In genomic region chr20:2741463-2741862, GRCh38 we compare ENCODE assay signal across 18 cellular contexts. TPM values are rescaled to one million over a fixed set of nuclear protein-coding genes. Genes with fewer than 3 reads are reported as not detected.
A peak's percentile ranks its signal among the peaks of the same experiment; 100 is the strongest.
DNase-seq lines count a peak whose midpoint lies in the region; ATAC-seq and TF ChIP-seq lines count a peak whose summit lies in the region.
"Had no signal": no experiment of that assay in that cellular context is flagged by ENCODE, and none has a peak within 500 bp of the region (broad histone marks: within the 10 kb centered on the region; RNA-seq: fewer than 3 reads in every experiment).

No MANE protein-coding gene starts in this region.

- H3K27me3 ChIP-seq in thyroid gland = no peaks in the 10 kb centered on the region

- intact Hi-C loops in activated T-helper 1 cell treated with anti-CD3 and anti-CD28 coated beads, Interleukin-12 subunit alpha, Interleukin-12 subunit beta, Interleukin-2, Interleukin-4 antibody, amounts not matched to agents 30 ng/mL and 10 ng/mL and 1 ng/mL, durations not matched to agents 14 hours and 24 hours and 36 hours (cut with micrococcal nuclease) = loop anchor here (1.0 kb wide), 1 partner anchor 48 kb away; no protein-coding TSS in a partner anchor
- intact Hi-C loops in mucosa of descending colon (cut with DNase I, micrococcal nuclease) (loop anchor here in 1 of 2 donors (10.0 kb wide), 1 partner anchor 247 kb away; no protein-coding TSS in a partner anchor), thyroid gland (cut with DNase I) (loop anchor here (5.0 kb wide), 1 partner anchor 49 kb away; the partner anchor contains the start of gene EBF4)

- no peak for TF ChIP-seq CTCF in mucosa of descending colon (IDR thresholded peaks at IDR 0.05)
- no peak for TF ChIP-seq CTCF in thyroid gland (IDR thresholded peaks at IDR 0.05)

- H3K36me3 ChIP-seq in mucosa of descending colon (ENCODE audit: low read depth) = no peaks in the 10 kb centered on the region
- no peaks in the 10 kb centered on the region for H3K36me3 ChIP-seq in thyroid gland

- peaks cover 0 to 7% (median 6%) of the 10 kb centered on the region in 3 donors for H3K4me1 Mint-ChIP-seq in IgD-negative memory B cell
- H3K4me1 Mint-ChIP-seq in activated T-helper 1 cell treated with anti-CD3 and anti-CD28 coated beads, Interleukin-12 subunit alpha, Interleukin-12 subunit beta, Interleukin-2, Interleukin-4 antibody, amounts not matched to agents 30 ng/mL and 10 ng/mL and 1 ng/mL, durations not matched to agents 14 hours and 24 hours and 36 hours (ENCODE audit: low read depth) = peaks cover 30% of the 10 kb centered on the region

- peak; percentile 71 for ATAC-seq in mucosa of descending colon
- ATAC-seq in GM18873 (IDR thresholded peaks at IDR 0.05; ENCODE audit: low FRiP score, unreplicated experiment) = no peak
- ATAC-seq in GM21529 (IDR thresholded peaks at IDR 0.05; ENCODE audit: unreplicated experiment) = no peak
- ATAC-seq: A549; sciatic nerve; stimulated activated memory B cell treated with anti-CD40 and anti-IgM and Interleukin-4, amounts not matched to agents 10 μg/mL and 1 μg/mL and 100 μg/mL, for 72 hours had no signal

- H3K27ac Mint-ChIP-seq in IgD-negative memory B cell = peak overlapping the region in 2 of 3 donors; percentile 6 to 90
- H3K27ac Mint-ChIP-seq in activated T-helper 1 cell treated with anti-CD3 and anti-CD28 coated beads, Interleukin-12 subunit alpha, Interleukin-12 subunit beta, Interleukin-2, Interleukin-4 antibody, amounts not matched to agents 30 ng/mL and 10 ng/mL and 1 ng/mL, durations not matched to agents 14 hours and 24 hours and 36 hours = peak overlapping the region; percentile 77
- H3K27ac Mint-ChIP-seq: brain; H9; stimulated activated memory B cell treated with anti-CD40 and anti-IgM and Interleukin-4, amounts not matched to agents 10 μg/mL and 1 μg/mL and 100 μg/mL, for 72 hours had no signal

- no peak overlapping the region for H3K4me3 Mint-ChIP-seq in IgD-negative memory B cell
- peak overlapping the region; percentile 56 for H3K4me3 Mint-ChIP-seq in activated T-helper 1 cell treated with anti-CD3 and anti-CD28 coated beads, Interleukin-12 subunit alpha, Interleukin-12 subunit beta, Interleukin-2, Interleukin-4 antibody, amounts not matched to agents 30 ng/mL and 10 ng/mL and 1 ng/mL, durations not matched to agents 14 hours and 24 hours and 36 hours
- H3K4me3 Mint-ChIP-seq: brain; H9; stimulated activated memory B cell treated with anti-CD40 and anti-IgM and Interleukin-4, amounts not matched to agents 10 μg/mL and 1 μg/mL and 100 μg/mL, for 72 hours had no signal

- H3K36me3 Mint-ChIP-seq in IgD-negative memory B cell = no peaks in the 10 kb centered on the region
- peaks cover 3% of the 10 kb centered on the region for H3K36me3 Mint-ChIP-seq in activated T-helper 1 cell treated with anti-CD3 and anti-CD28 coated beads, Interleukin-12 subunit alpha, Interleukin-12 subunit beta, Interleukin-2, Interleukin-4 antibody, amounts not matched to agents 30 ng/mL and 10 ng/mL and 1 ng/mL, durations not matched to agents 14 hours and 24 hours and 36 hours (ENCODE audit: low read depth)
- H3K36me3 Mint-ChIP-seq: brain; stimulated activated memory B cell treated with anti-CD40 and anti-IgM and Interleukin-4, amounts not matched to agents 10 μg/mL and 1 μg/mL and 100 μg/mL, for 72 hours had no signal

- H3K4me1 ChIP-seq in mucosa of descending colon (ENCODE audit: low read depth) = no peaks in the 10 kb centered on the region
- peaks cover 7 to 13% of the 10 kb centered on the region in 2 donors for H3K4me1 ChIP-seq in thyroid gland
- H3K4me1 ChIP-seq: Caco-2 had no signal

- H3K27me3 Mint-ChIP-seq in IgD-negative memory B cell = peaks cover 32% of the 10 kb centered on the region
- peaks cover 12% of the 10 kb centered on the region for H3K27me3 Mint-ChIP-seq in activated T-helper 1 cell treated with anti-CD3 and anti-CD28 coated beads, Interleukin-12 subunit alpha, Interleukin-12 subunit beta, Interleukin-2, Interleukin-4 antibody, amounts not matched to agents 30 ng/mL and 10 ng/mL and 1 ng/mL, durations not matched to agents 14 hours and 24 hours and 36 hours (ENCODE audit: insufficient read depth)

- H3K9me3 ChIP-seq in mucosa of descending colon = no peaks in the 10 kb centered on the region
- H3K9me3 ChIP-seq in thyroid gland = no peaks in the 10 kb centered on the region
- H3K9me3 ChIP-seq: A549, Caco-2 had no signal

- no peaks in the 10 kb centered on the region for H3K9me3 Mint-ChIP-seq in IgD-negative memory B cell
- no peaks in the 10 kb centered on the region for H3K9me3 Mint-ChIP-seq in activated T-helper 1 cell treated with anti-CD3 and anti-CD28 coated beads, Interleukin-12 subunit alpha, Interleukin-12 subunit beta, Interleukin-2, Interleukin-4 antibody, amounts not matched to agents 30 ng/mL and 10 ng/mL and 1 ng/mL, durations not matched to agents 14 hours and 24 hours and 36 hours
- H3K9me3 Mint-ChIP-seq: brain; H9; stimulated activated memory B cell treated with anti-CD40 and anti-IgM and Interleukin-4, amounts not matched to agents 10 μg/mL and 1 μg/mL and 100 μg/mL, for 72 hours had no signal

- peak; percentile 35 for DNase-seq in activated CD4-positive, alpha-beta T cell treated with anti-CD3 and anti-CD28 coated beads for 48 hours
- DNase-seq in activated CD4-positive, alpha-beta T cell treated with anti-CD3 and anti-CD28 coated beads for 1 hour = no peak
- peak; percentile 29 for DNase-seq in activated T-helper 1 cell treated with anti-CD3 and anti-CD28 coated beads, Interleukin-12 subunit alpha, Interleukin-12 subunit beta, Interleukin-2, Interleukin-4 antibody, amounts not matched to agents 30 ng/mL and 10 ng/mL and 1 ng/mL, durations not matched to agents 14 hours and 24 hours and 36 hours (ENCODE audit: low spot score)
- DNase-seq in mucosa of descending colon (peak in 1 of 3 donors; percentile 29), thyroid gland (no peak)
- DNase-seq: Caco-2, H9, NCI-H2029 treated with DMSO at 0.1 percent for 48 hours, NCI-H526, occipital lobe had no signal

- H3K4me3 ChIP-seq in mucosa of descending colon (no peak overlapping the region), thyroid gland (replicated peaks in 1 of 3) (no peak overlapping the region)
- H3K4me3 ChIP-seq: A549 had no signal

- no peak overlapping the region for H3K27ac ChIP-seq in thyroid gland
- H3K27ac ChIP-seq: A549 had no signal

- TF ChIP-seq POLR2A in thyroid gland (IDR thresholded peaks at IDR 0.05) = no peak

- 80 to 83% methylated on average over 3 of the region's 3 CpGs for WGBS in thyroid gland, 2 donors

RNA-seq across cellular contexts. Expression of gene EBF4, which starts 48.9 kb away (rescaled TPM):
- polyA plus RNA-seq in IgD-negative memory B cell = 1.1 TPM
- 12.3 and 12.6 TPM in 2 replicates for total RNA-seq in activated T-helper 1 cell treated with anti-CD3 and anti-CD28 coated beads, Interleukin-12 subunit alpha, Interleukin-12 subunit beta, Interleukin-2, Interleukin-4 antibody, amounts not matched to agents 30 ng/mL and 10 ng/mL and 1 ng/mL, durations not matched to agents 14 hours and 24 hours and 36 hours
- total RNA-seq in mucosa of descending colon = 10 to 100 TPM in 1 of 3 donors, 1 to 10 TPM in 2; 3.6 to 53.3 (median 4.5) TPM
- 10 to 100 TPM; 24.2 to 55.8 (median 42.4) TPM for total RNA-seq in thyroid gland

RNA-seq across cellular contexts. Expression of gene CPXM1, which starts 59.0 kb away (rescaled TPM):
- polyA plus RNA-seq in IgD-negative memory B cell = 1.1 TPM
- total RNA-seq in activated T-helper 1 cell treated with anti-CD3 and anti-CD28 coated beads, Interleukin-12 subunit alpha, Interleukin-12 subunit beta, Interleukin-2, Interleukin-4 antibody, amounts not matched to agents 30 ng/mL and 10 ng/mL and 1 ng/mL, durations not matched to agents 14 hours and 24 hours and 36 hours = 0.31 and 0.76 TPM in 2 replicates
- total RNA-seq in mucosa of descending colon = 1 to 10 TPM in 2 of 3 donors, not detected in 1; 1.7 to 7.1 TPM
- total RNA-seq in thyroid gland = 10 to 100 TPM in 3 of 4 donors, 1 to 10 TPM in 1; 1.3 to 38.5 (median 16.5) TPM
- total RNA-seq: Caco-2, HT-29 had no signal
- polyA plus RNA-seq: A549 had no signal

Comparison
In these comparisons a context has a peak if more than half of its experiments do, and no peak if none do; other contexts are left out.
1. DNase-seq: peak in activated CD4-positive, alpha-beta T cell treated with anti-CD3 and anti-CD28 coated beads for 48 hours (single experiment) and activated T-helper 1 cell treated with anti-CD3 and anti-CD28 coated beads, Interleukin-12 subunit alpha, Interleukin-12 subunit beta, Interleukin-2, Interleukin-4 antibody, amounts not matched to agents 30 ng/mL and 10 ng/mL and 1 ng/mL, durations not matched to agents 14 hours and 24 hours and 36 hours (single experiment); none in activated CD4-positive, alpha-beta T cell treated with anti-CD3 and anti-CD28 coated beads for 1 hour (single experiment) and thyroid gland (0 of 2).